ENCODE assay signal across 9 cellular contexts in the genomic region with DNA sequence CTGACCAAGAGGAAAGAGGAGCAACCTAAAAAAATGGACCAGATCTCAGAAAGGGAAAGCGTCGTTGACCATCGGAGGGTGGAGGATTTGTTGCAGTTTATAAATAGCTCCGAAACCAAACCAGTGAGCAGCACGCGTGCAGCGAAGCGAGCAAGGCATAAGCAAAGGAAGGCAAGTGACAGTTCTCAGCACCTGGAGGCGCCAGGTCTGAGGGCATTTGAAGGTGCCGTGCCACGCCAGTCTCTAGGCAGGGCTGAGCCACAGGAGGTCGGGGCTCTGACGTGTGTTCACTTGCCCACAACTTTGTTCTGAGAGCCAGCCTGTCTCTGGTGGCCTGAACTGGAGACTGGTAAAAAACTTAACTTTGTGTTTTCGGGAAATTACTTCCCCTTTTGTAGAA. TPM values are rescaled to one million over a fixed set of nuclear protein-coding genes. Genes with fewer than 3 reads are reported as not detected.
A peak's percentile ranks its signal among the peaks of the same experiment; 100 is the strongest.
DNase-seq lines count a peak whose midpoint lies in the region; ATAC-seq and TF ChIP-seq lines count a peak whose summit lies in the region.
"Had no signal": no experiment of that assay in that cellular context is flagged by ENCODE, and none has a peak within 500 bp of the region (broad histone marks: within the 10 kb centered on the region; RNA-seq: fewer than 3 reads in every experiment).

No MANE protein-coding gene starts in this region.

- no peak overlapping the region for H3K4me3 Mint-ChIP-seq in stimulated activated naive CD8-positive, alpha-beta T cell treated with anti-CD3 and anti-CD28 coated beads, Interleukin-15, Interleukin-2, amounts not matched to agents 100 ng/mL and 50 ng/mL, for 24 hours
- no peak overlapping the region for H3K4me3 Mint-ChIP-seq in stimulated activated naive CD8-positive, alpha-beta T cell treated with anti-CD3 and anti-CD28 coated beads, Interleukin-15, amount 100 ng/mL, for 72 hours

- TF ChIP-seq POLR2A in NB4 (IDR thresholded peaks at IDR 0.05; ENCODE audit: extremely low read depth, insufficient read length) = no peak

- H3K4me1 Mint-ChIP-seq in stimulated activated naive CD8-positive, alpha-beta T cell treated with anti-CD3 and anti-CD28 coated beads, Interleukin-15, Interleukin-2, amounts not matched to agents 100 ng/mL and 50 ng/mL, for 24 hours (ENCODE audit: low read depth) = peaks cover 38% of the 10 kb centered on the region
- H3K4me1 Mint-ChIP-seq in stimulated activated naive CD8-positive, alpha-beta T cell treated with anti-CD3 and anti-CD28 coated beads, Interleukin-15, amount 100 ng/mL, for 72 hours = peaks cover 19% of the 10 kb centered on the region

- H3K36me3 Mint-ChIP-seq in stimulated activated naive CD8-positive, alpha-beta T cell treated with anti-CD3 and anti-CD28 coated beads, Interleukin-15, Interleukin-2, amounts not matched to agents 100 ng/mL and 50 ng/mL, for 24 hours (ENCODE audit: low read depth) = peaks cover 84% of the 10 kb centered on the region

- ATAC-seq in stimulated activated naive CD8-positive, alpha-beta T cell treated with anti-CD3 and anti-CD28 coated beads, Interleukin-15, amount 100 ng/mL, for 72 hours = no peak
- peak; percentile 88 for ATAC-seq in HG02884 (IDR thresholded peaks at IDR 0.05; ENCODE audit: unreplicated experiment)

- H3K27ac Mint-ChIP-seq in stimulated activated naive CD8-positive, alpha-beta T cell treated with anti-CD3 and anti-CD28 coated beads, Interleukin-15, Interleukin-2, amounts not matched to agents 100 ng/mL and 50 ng/mL, for 24 hours = peak overlapping the region; percentile 81
- H3K27ac Mint-ChIP-seq in stimulated activated naive CD8-positive, alpha-beta T cell treated with anti-CD3 and anti-CD28 coated beads, Interleukin-15, amount 100 ng/mL, for 72 hours = no peak overlapping the region

- H3K27me3 Mint-ChIP-seq in stimulated activated naive CD8-positive, alpha-beta T cell treated with anti-CD3 and anti-CD28 coated beads, Interleukin-15, Interleukin-2, amounts not matched to agents 100 ng/mL and 50 ng/mL, for 24 hours = no peaks in the 10 kb centered on the region
- H3K27me3 Mint-ChIP-seq in stimulated activated naive CD8-positive, alpha-beta T cell treated with anti-CD3 and anti-CD28 coated beads, Interleukin-15, amount 100 ng/mL, for 72 hours = no peaks in the 10 kb centered on the region

- no peak for DNase-seq in stimulated activated naive CD8-positive, alpha-beta T cell treated with anti-CD3 and anti-CD28 coated beads, Interleukin-15, amount 100 ng/mL, for 72 hours
- DNase-seq in NB4 (ENCODE audit: low read depth) = peak; percentile 32
- DNase-seq in H4 (ENCODE audit: low spot score) = no peak
- no peak for DNase-seq in HK-2 (ENCODE audit: unreplicated experiment)
- no peak for DNase-seq in cerebellar cortex (ENCODE audit: low spot score)
- DNase-seq in 8988T = no peak
- DNase-seq: activated gamma-delta T cell treated with Interleukin-2 at 50 U/mL for 16 hours had no signal

- H3K9me3 Mint-ChIP-seq in stimulated activated naive CD8-positive, alpha-beta T cell treated with anti-CD3 and anti-CD28 coated beads, Interleukin-15, Interleukin-2, amounts not matched to agents 100 ng/mL and 50 ng/mL, for 24 hours = no peaks in the 10 kb centered on the region
- H3K9me3 Mint-ChIP-seq in stimulated activated naive CD8-positive, alpha-beta T cell treated with anti-CD3 and anti-CD28 coated beads, Interleukin-15, amount 100 ng/mL, for 72 hours = no peaks in the 10 kb centered on the region

- no peak for TF ChIP-seq CTCF in NB4 (IDR thresholded peaks at IDR 0.05; ENCODE audit: low read depth, low read length)

- H3K4me3 ChIP-seq in NB4 (ENCODE audit: low read depth, low read length) = no peak overlapping the region

RNA-seq across cellular contexts. Expression of a gene that starts 59.7 kb away (rescaled TPM):
- total RNA-seq in H4 (2014; rRNA removed; shearing (Covaris generic)) = 45.7 and 46.8 TPM in 2 replicates
